Comparison of ENCODE assay signal across 21 cellular contexts in the genomic region with DNA sequence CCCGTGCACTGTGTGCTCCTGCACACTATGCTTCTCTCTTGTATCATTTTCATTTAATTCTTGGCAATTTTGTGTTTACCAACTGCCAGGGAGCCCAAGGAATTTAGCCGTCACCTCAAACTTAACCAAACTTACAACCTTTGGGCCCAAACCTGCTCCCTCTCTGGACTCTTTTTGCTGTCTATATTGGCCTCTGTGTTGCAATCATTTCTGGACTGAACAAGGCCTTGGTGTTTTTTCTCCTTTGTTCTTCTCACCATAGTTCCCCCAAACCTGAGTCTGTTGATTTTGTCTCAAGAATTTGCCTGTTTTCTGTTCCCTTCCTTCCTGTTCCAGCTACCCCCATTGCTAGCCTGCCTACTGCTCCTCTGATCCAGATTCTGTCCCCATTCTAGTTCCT.
"Had no signal": no experiment of that assay in that cellular context is flagged by ENCODE, and none has a peak within 500 bp of the region (broad histone marks: within the 10 kb centered on the region; RNA-seq: fewer than 3 reads in every experiment).

No MANE protein-coding gene starts in this region.

- H3K4me3 ChIP-seq: breast epithelium, neural progenitor cell, psoas muscle, skin epidermis had no signal

- H3K27me3 Mint-ChIP-seq: activated naive CD4-positive, alpha-beta T cell treated with anti-CD3 and anti-CD28 coated beads, Interleukin-2, amount 10 ng/mL, durations not matched to agents 7 days and 5 days; activated naive CD8-positive, alpha-beta T cell treated with anti-CD3 and anti-CD28 coated beads, Interleukin-2, amount 50 U/mL, for 24 hours; naive thymus-derived CD4-positive, alpha-beta T cell; stimulated activated naive CD8-positive, alpha-beta T cell treated with anti-CD3 and anti-CD28 coated beads, Interleukin-15, amount 100 ng/mL, for 72 hours; type B pancreatic cell had no signal

- H3K27ac ChIP-seq: breast epithelium, neural progenitor cell, psoas muscle, skin epidermis had no signal

- H3K9ac ChIP-seq: neural progenitor cell had no signal

- H3K36me3 ChIP-seq: breast epithelium, neural progenitor cell had no signal

- H3K9me3 ChIP-seq: breast epithelium, psoas muscle had no signal

- H3K36me3 Mint-ChIP-seq: activated naive CD4-positive, alpha-beta T cell treated with anti-CD3 and anti-CD28 coated beads, Interleukin-2, amount 10 ng/mL, durations not matched to agents 7 days and 5 days; neural progenitor cell; type B pancreatic cell had no signal

- H3K27me3 ChIP-seq: breast epithelium, neural progenitor cell had no signal

- DNase-seq: activated CD4-positive, alpha-beta T cell treated with anti-CD3 and anti-CD28 coated beads, Interleukin-2, amount 50 U/mL, for 1 hour; activated CD8-positive, alpha-beta memory T cell treated with anti-CD3 and anti-CD28 coated beads, Interleukin-2, amount 50 U/mL, for 4 hours; activated effector memory CD4-positive, alpha-beta T cell treated with Interleukin-2 at 50 U/mL for 16 hours; activated naive CD4-positive, alpha-beta T cell treated with anti-CD3 and anti-CD28 coated beads, Interleukin-2, amount 10 ng/mL, durations not matched to agents 7 days and 5 days; activated naive CD8-positive, alpha-beta T cell treated with anti-CD3 and anti-CD28 coated beads, Interleukin-2, amount 50 U/mL, for 24 hours; activated T-cell treated with anti-CD3 and anti-CD28 coated beads, Interleukin-2, amount 50 U/mL, for 4 hours; aorta; cortex of kidney; effector CD4-positive, alpha-beta T cell; mesendoderm; naive thymus-derived CD4-positive, alpha-beta T cell; psoas muscle; right cardiac atrium; stimulated activated CD4-positive, alpha-beta T cell treated with anti-CD3 and anti-CD28 coated beads, Interleukin-15, amount 100 ng/mL, for 24 hours; stimulated activated CD4-positive, alpha-beta T cell treated with anti-CD3 and anti-CD28 coated beads, Interleukin-2, amount 100 ng/mL, for 48 hours; stimulated activated naive CD8-positive, alpha-beta T cell treated with anti-CD3 and anti-CD28 coated beads, Interleukin-15, amount 100 ng/mL, for 72 hours; T1000 had no signal

- H3K4me1 ChIP-seq: breast epithelium had no signal

- H3K4me2 ChIP-seq: neural progenitor cell had no signal

- H2AFZ ChIP-seq: neural progenitor cell had no signal

- H3K4me3 Mint-ChIP-seq: activated naive CD4-positive, alpha-beta T cell treated with anti-CD3 and anti-CD28 coated beads, Interleukin-2, amount 10 ng/mL, durations not matched to agents 7 days and 5 days; activated naive CD8-positive, alpha-beta T cell treated with anti-CD3 and anti-CD28 coated beads, Interleukin-2, amount 50 U/mL, for 24 hours; activated T-cell treated with anti-CD3 and anti-CD28 coated beads, Interleukin-2, amount 50 U/mL, for 4 hours; naive thymus-derived CD4-positive, alpha-beta T cell; neural progenitor cell; stimulated activated naive CD8-positive, alpha-beta T cell treated with anti-CD3 and anti-CD28 coated beads, Interleukin-15, amount 100 ng/mL, for 72 hours; type B pancreatic cell had no signal

- H3K27ac Mint-ChIP-seq: activated naive CD4-positive, alpha-beta T cell treated with anti-CD3 and anti-CD28 coated beads, Interleukin-2, amount 10 ng/mL, durations not matched to agents 7 days and 5 days; activated naive CD8-positive, alpha-beta T cell treated with anti-CD3 and anti-CD28 coated beads, Interleukin-2, amount 50 U/mL, for 24 hours; naive thymus-derived CD4-positive, alpha-beta T cell; neural progenitor cell; type B pancreatic cell had no signal

- H3K9me3 Mint-ChIP-seq: activated naive CD4-positive, alpha-beta T cell treated with anti-CD3 and anti-CD28 coated beads, Interleukin-2, amount 10 ng/mL, durations not matched to agents 7 days and 5 days; activated naive CD8-positive, alpha-beta T cell treated with anti-CD3 and anti-CD28 coated beads, Interleukin-2, amount 50 U/mL, for 24 hours; activated T-cell treated with anti-CD3 and anti-CD28 coated beads, Interleukin-2, amount 50 U/mL, for 4 hours; naive thymus-derived CD4-positive, alpha-beta T cell; neural progenitor cell; stimulated activated naive CD8-positive, alpha-beta T cell treated with anti-CD3 and anti-CD28 coated beads, Interleukin-15, amount 100 ng/mL, for 72 hours; type B pancreatic cell had no signal
